In the genomic region with DNA sequence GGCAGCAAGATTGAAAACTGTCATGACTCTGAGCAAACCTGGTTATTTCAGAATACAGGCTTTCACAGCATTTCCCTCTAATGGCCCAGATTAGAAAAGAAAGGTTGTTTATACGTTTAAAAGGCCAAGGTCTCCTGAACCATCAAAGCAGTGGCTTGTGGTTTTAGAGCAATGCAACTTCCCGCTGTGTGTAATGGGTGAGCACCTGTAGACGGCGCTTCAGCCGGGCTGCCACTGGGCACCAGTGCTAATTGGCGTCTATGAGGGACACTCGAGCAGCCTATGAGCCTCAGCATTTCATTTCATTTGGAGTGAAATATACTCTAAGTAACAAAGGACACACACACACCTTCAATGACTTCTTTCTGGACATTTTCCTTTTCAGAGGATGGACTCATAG, we compare ENCODE assay signal across 21 cellular contexts.
A peak's percentile ranks its signal among the peaks of the same experiment; 100 is the strongest.
DNase-seq lines count a peak whose midpoint lies in the region; ATAC-seq lines count a peak whose summit lies in the region.
"Had no signal": no experiment of that assay in that cellular context is flagged by ENCODE, and none has a peak within 500 bp of the region (broad histone marks: within the 10 kb centered on the region; RNA-seq: fewer than 3 reads in every experiment).

No MANE protein-coding gene starts in this region.

- no peaks in the 10 kb centered on the region for H3K36me3 Mint-ChIP-seq in naive thymus-derived CD8-positive, alpha-beta T cell
- no peaks in the 10 kb centered on the region for H3K36me3 Mint-ChIP-seq in activated T-cell treated with anti-CD3 and anti-CD28 coated beads, Interleukin-2, amount 50 U/mL, for 24 hours (ENCODE audit: low read depth)
- H3K36me3 Mint-ChIP-seq: CD4-positive, CD25-positive, alpha-beta regulatory T cell; CD8-positive, alpha-beta memory T cell; IgD-negative memory B cell had no signal

- H3K27me3 ChIP-seq in mesenchymal stem cell (ENCODE audit: control insufficient read depth in 1 of 2, insufficient read depth in 1 of 2, low read length in 2 of 2) = no peaks in the 10 kb centered on the region
- H3K27me3 ChIP-seq: BE2C had no signal

- no peaks in the 10 kb centered on the region for H3K4me1 Mint-ChIP-seq in naive thymus-derived CD8-positive, alpha-beta T cell
- no peaks in the 10 kb centered on the region for H3K4me1 Mint-ChIP-seq in activated T-cell treated with anti-CD3 and anti-CD28 coated beads, Interleukin-2, amount 50 U/mL, for 24 hours (ENCODE audit: low read depth)
- H3K4me1 Mint-ChIP-seq: CD4-positive, CD25-positive, alpha-beta regulatory T cell; CD8-positive, alpha-beta memory T cell; GM23338 had no signal

- H3K23ac ChIP-seq in mesenchymal stem cell (ENCODE audit: low read length in 2 of 2) = no peak overlapping the region

- no peaks in the 10 kb centered on the region for H3K36me3 ChIP-seq in mesenchymal stem cell (ENCODE audit: control insufficient read depth in 1 of 2, insufficient read depth in 2 of 2, low read depth in 1 of 2, low read length in 2 of 2)
- H3K36me3 ChIP-seq: BE2C had no signal

- no peak overlapping the region for H4K8ac ChIP-seq in mesenchymal stem cell (ENCODE audit: low read length)

- H3K27ac Mint-ChIP-seq in naive thymus-derived CD8-positive, alpha-beta T cell = no peak overlapping the region
- no peak overlapping the region for H3K27ac Mint-ChIP-seq in activated T-cell treated with anti-CD3 and anti-CD28 coated beads, Interleukin-2, amount 50 U/mL, for 24 hours
- H3K27ac Mint-ChIP-seq: CD4-positive, CD25-positive, alpha-beta regulatory T cell; CD8-positive, alpha-beta memory T cell; GM23338; IgD-negative memory B cell had no signal

- DNase-seq in H4 (ENCODE audit: low spot score) = peak; percentile 12
- peak; percentile 32 for DNase-seq in Jurkat, Clone E6-1 (ENCODE audit: low read depth, low spot score)
- DNase-seq in NCI-H2107 (lab: John Stamatoyannopoulos, UW) = peak; percentile 21
- no peak for DNase-seq in mesenchymal stem cell
- DNase-seq in naive thymus-derived CD8-positive, alpha-beta T cell = no peak
- no peak for DNase-seq in NCI-H446 treated with DMSO at 0.1 percent for 48 hours (lab: John Stamatoyannopoulos, UW)
- DNase-seq in activated T-cell treated with anti-CD3 and anti-CD28 coated beads, Interleukin-2, amount 50 U/mL, for 24 hours = no peak
- no peak for DNase-seq in left lobe of liver (ENCODE audit: low spot score)
- DNase-seq: ACHN; BE2C; C1 segment of cervical spinal cord; CD4-positive, CD25-positive, alpha-beta regulatory T cell; CD8-positive, alpha-beta memory T cell; COR-L47; DMS 273 treated with DMSO at 0.1 percent for 48 hours; DMS53; H7 had no signal

- H4K91ac ChIP-seq in mesenchymal stem cell (ENCODE audit: low read length) = no peak overlapping the region

- no peak overlapping the region for H3K9ac ChIP-seq in mesenchymal stem cell (ENCODE audit: low read length)

- no peak overlapping the region for H3K4me3 ChIP-seq in Jurkat, Clone E6-1 (ENCODE audit: low read length)
- H3K4me3 ChIP-seq in mesenchymal stem cell (ENCODE audit: insufficient read depth in 1 of 2, low read depth in 1 of 2, low read length in 2 of 2) = no peak overlapping the region
- H3K4me3 ChIP-seq: GM23338 had no signal

- no peaks in the 10 kb centered on the region for H3K27me3 Mint-ChIP-seq in naive thymus-derived CD8-positive, alpha-beta T cell
- no peaks in the 10 kb centered on the region for H3K27me3 Mint-ChIP-seq in activated T-cell treated with anti-CD3 and anti-CD28 coated beads, Interleukin-2, amount 50 U/mL, for 24 hours
- H3K27me3 Mint-ChIP-seq: CD4-positive, CD25-positive, alpha-beta regulatory T cell; CD8-positive, alpha-beta memory T cell; IgD-negative memory B cell had no signal

- peak overlapping the region; percentile 3 for H2BK120ac ChIP-seq in mesenchymal stem cell (ENCODE audit: low read depth, low read length)

- no peaks in the 10 kb centered on the region for H3K4me1 ChIP-seq in mesenchymal stem cell (ENCODE audit: control insufficient read depth, insufficient read depth, low read depth, low read length)
- H3K4me1 ChIP-seq: BE2C had no signal

- H2AFZ ChIP-seq in mesenchymal stem cell (ENCODE audit: low read depth, low read length) = peak overlapping the region; percentile 42
- H2AFZ ChIP-seq: GM23338 had no signal

- ATAC-seq in naive thymus-derived CD8-positive, alpha-beta T cell = no peak
- ATAC-seq in left lobe of liver = no peak
- ATAC-seq: GM23338, HCT116, HepG2 had no signal

- H3K79me1 ChIP-seq in mesenchymal stem cell (replicated peaks; ENCODE audit: low read length, poor library complexity, severe bottlenecking) = no peaks in the 10 kb centered on the region

- no peaks in the 10 kb centered on the region for H3K9me3 ChIP-seq in mesenchymal stem cell (ENCODE audit: control insufficient read depth, low read length)
- H3K9me3 ChIP-seq: BE2C had no signal

- no peak overlapping the region for H2BK5ac ChIP-seq in mesenchymal stem cell (ENCODE audit: low read depth, low read length, poor library complexity, severe bottlenecking)

- no peak overlapping the region for H2AK5ac ChIP-seq in mesenchymal stem cell (ENCODE audit: low read length, severe bottlenecking)

- H3K27ac ChIP-seq in mesenchymal stem cell (ENCODE audit: low read length, poor library complexity, severe bottlenecking) = no peak overlapping the region

- no peak overlapping the region for H2BK15ac ChIP-seq in mesenchymal stem cell (ENCODE audit: low read depth, poor library complexity, severe bottlenecking)

- POLR2A ChIA-PET in naive thymus-derived CD8-positive, alpha-beta T cell (lab: Charles Lee) = no interaction called here

- H3K4me2 ChIP-seq in mesenchymal stem cell (ENCODE audit: low read length, poor library complexity, severe bottlenecking) = no peak overlapping the region
- H3K4me2 ChIP-seq: GM23338 had no signal

- H3K9me3 Mint-ChIP-seq in naive thymus-derived CD8-positive, alpha-beta T cell = peaks cover 0 to 14% (median 2%) of the 10 kb centered on the region in 9 donors
- H3K9me3 Mint-ChIP-seq in activated T-cell treated with anti-CD3 and anti-CD28 coated beads, Interleukin-2, amount 50 U/mL, for 24 hours = peaks cover 11% of the 10 kb centered on the region
- H3K9me3 Mint-ChIP-seq: GM23338 had no signal

- WGBS in mesenchymal stem cell = 94% methylated on average over 7 of the region's 7 CpGs

- H3K18ac ChIP-seq in mesenchymal stem cell (ENCODE audit: low read depth in 1 of 2, low read length in 2 of 2) = no peak overlapping the region

- H3K4me3 Mint-ChIP-seq in naive thymus-derived CD8-positive, alpha-beta T cell = no peak overlapping the region
- no peak overlapping the region for H3K4me3 Mint-ChIP-seq in activated T-cell treated with anti-CD3 and anti-CD28 coated beads, Interleukin-2, amount 50 U/mL, for 24 hours
- H3K4me3 Mint-ChIP-seq: CD4-positive, CD25-positive, alpha-beta regulatory T cell; CD8-positive, alpha-beta memory T cell; GM23338; IgD-negative memory B cell had no signal

- peak overlapping the region in 1 of 2 experiments; percentile 54 for H2BK12ac ChIP-seq in mesenchymal stem cell (ENCODE audit: low read length in 2 of 2)

- no peak overlapping the region for H3K14ac ChIP-seq in mesenchymal stem cell (ENCODE audit: low read length in 2 of 2)

- H3K4ac ChIP-seq in mesenchymal stem cell (ENCODE audit: low read depth in 1 of 2, low read length in 2 of 2) = no peak overlapping the region

Comparison
In these comparisons a context has a peak if more than half of its experiments do, and no peak if none do; other contexts are left out.
1. DNase-seq: peak in H4 (single experiment), Jurkat, Clone E6-1 (single experiment) and NCI-H2107 (single experiment); none in mesenchymal stem cell (single experiment), naive thymus-derived CD8-positive, alpha-beta T cell (0 of 10), NCI-H446 treated with DMSO at 0.1 percent for 48 hours (single experiment), activated T-cell treated with anti-CD3 and anti-CD28 coated beads, Interleukin-2, amount 50 U/mL, for 24 hours (single experiment) and left lobe of liver (single experiment).